21 cellular contexts compared by ENCODE assay signal in genomic region chr1:154720328-154721301, GRCh38.
DNase-seq lines count a peak whose midpoint lies in the region; ATAC-seq, FAIRE-seq and TF ChIP-seq lines count a peak whose summit lies in the region.
"Had no signal": no experiment of that assay in that cellular context is flagged by ENCODE, and none has a peak within 500 bp of the region (broad histone marks: within the 10 kb centered on the region; RNA-seq: fewer than 3 reads in every experiment).

No MANE protein-coding gene starts in this region.

- no peaks in the 10 kb centered on the region for H3K36me3 ChIP-seq in A673 (ENCODE audit: insufficient read depth, low read length, poor library complexity, severe bottlenecking)
- no peaks in the 10 kb centered on the region for H3K36me3 ChIP-seq in CD4-positive, CD25-positive, alpha-beta regulatory T cell (ENCODE audit: control insufficient read depth, insufficient read depth, low read length)
- H3K36me3 ChIP-seq in GM12878 (ENCODE audit: control insufficient read depth in 2 of 2, insufficient read depth in 2 of 2, low read length in 1 of 2), result peaks cover 0 to 3% of the 10 kb centered on the region in 2 experiments; a peak in 1 of 4 replicates
- H3K36me3 ChIP-seq: MG63 had no signal

- in situ Hi-C loops in GM12878 (cut with MboI), result no loop called here

- intact Hi-C loops in A673 (cut with micrococcal nuclease; ENCODE audit: unreplicated experiment) (no loop called here), GM12878 (cut with micrococcal nuclease; ENCODE audit: unreplicated experiment) (no loop called here)

- DNase-seq in A673 (ENCODE audit: low spot score) (peak; percentile 11), NOMO-1 treated with dmso at 0.1 percent for 144 hours (lab: John Stamatoyannopoulos, UW; ENCODE audit: unreplicated experiment) (peak; percentile 62), GM12878 (ENCODE audit: low read depth, low spot score) (no peak), anterior cingulate cortex (lab: John Stamatoyannopoulos, UW) (no peak), ecto neural progenitor cell (ENCODE audit: low spot score) (no peak)
- no peak for DNase-seq in CD4-positive, CD25-positive, alpha-beta regulatory T cell
- DNase-seq: activated CD4-positive, alpha-beta T cell treated with anti-CD3 and anti-CD28 coated beads, Interleukin-2, amount 50 U/mL, for 4 hours; activated T-cell treated with anti-CD3 and anti-CD28 coated beads, Interleukin-2, amount 50 U/mL, for 24 hours; hippocampal formation; MG63; mucosa of descending colon; NCI-H2029 treated with DMSO at 0.1 percent for 48 hours; NCI-H526; occipital lobe; stimulated activated CD4-positive, alpha-beta T cell treated with anti-CD3 and anti-CD28 coated beads, Interleukin-4, amount 100 ng/mL, for 4 hours; T-helper 9 cell; testis had no signal

- RAD21 ChIA-PET in GM12878 (lab: Charles Lee; ENCODE audit: unreplicated experiment), result interaction anchor here (0.5 to 1.6 kb wide), 3 partner anchors 154 to 239 kb away, joined by 3 to 4 read pairs (median 4); no protein-coding TSS in a partner anchor

- H3K27ac Mint-ChIP-seq in CD4-positive, CD25-positive, alpha-beta regulatory T cell, result peak overlapping the region in 2 of 3 donors; percentile 18 to 27
- H3K27ac Mint-ChIP-seq in activated T-helper 17 cell treated with anti-CD3 and anti-CD28 coated beads, Interleukin-2, amount 50 U/mL, for 72 hours, result no peak overlapping the region
- H3K27ac Mint-ChIP-seq: activated T-cell treated with anti-CD3 and anti-CD28 coated beads, Interleukin-2, amount 50 U/mL, for 24 hours had no signal

- BruUV-seq in A673 (replicated peaks; lab: Mats Ljungman, UMichigan) (no TSS peak), GM12878 (replicated peaks; lab: Mats Ljungman, UMichigan) (no TSS peak)

- H3K36me3 Mint-ChIP-seq in CD4-positive, CD25-positive, alpha-beta regulatory T cell, result no peaks in the 10 kb centered on the region
- H3K36me3 Mint-ChIP-seq in activated T-helper 17 cell treated with anti-CD3 and anti-CD28 coated beads, Interleukin-2, amount 50 U/mL, for 72 hours (ENCODE audit: low read depth), result no peaks in the 10 kb centered on the region

- 86% methylated on average over 16 of the region's 16 CpGs for WGBS in GM12878 (ENCODE audit: insufficient coverage, insufficient replicate concordance, low lambda C conversion rate, missing lambda C conversion rate)

- no peaks in the 10 kb centered on the region for H3K79me2 ChIP-seq in GM12878 (ENCODE audit: control insufficient read depth, insufficient read depth, low read length)

- no peak overlapping the region for H3K4me3 Mint-ChIP-seq in CD4-positive, CD25-positive, alpha-beta regulatory T cell
- H3K4me3 Mint-ChIP-seq in activated T-helper 17 cell treated with anti-CD3 and anti-CD28 coated beads, Interleukin-2, amount 50 U/mL, for 72 hours, result no peak overlapping the region
- H3K4me3 Mint-ChIP-seq: activated T-cell treated with anti-CD3 and anti-CD28 coated beads, Interleukin-2, amount 50 U/mL, for 24 hours; central memory CD8-positive, alpha-beta T cell had no signal

- TF ChIP-seq POLR2A in GM12878 (IDR thresholded peaks at IDR 0.05; ENCODE audit: low read depth, low read length), result no peak

- H3K4me2 ChIP-seq in GM12878 (ENCODE audit: control insufficient read depth, insufficient read depth), result no peak overlapping the region

- no peaks in the 10 kb centered on the region for H3K27me3 ChIP-seq in A673 (replicated peaks; ENCODE audit: insufficient read depth, low read depth, low read length, poor library complexity)
- H3K27me3 ChIP-seq in CD4-positive, CD25-positive, alpha-beta regulatory T cell (ENCODE audit: control insufficient read depth, insufficient read depth, low read length), result no peaks in the 10 kb centered on the region
- H3K27me3 ChIP-seq in GM12878 (replicated peaks in 1 of 2; ENCODE audit: control insufficient read depth in 2 of 2, insufficient read depth in 2 of 2, low read length in 1 of 2), result no peaks in the 10 kb centered on the region
- H3K27me3 ChIP-seq: MG63, testis had no signal

- H3K9me3 ChIP-seq in A673 (ENCODE audit: low read depth, low read length, poor library complexity, severe bottlenecking), result no peaks in the 10 kb centered on the region
- H3K9me3 ChIP-seq in CD4-positive, CD25-positive, alpha-beta regulatory T cell (ENCODE audit: control insufficient read depth in 2 of 2, low read length in 2 of 2), result no peaks in the 10 kb centered on the region
- no peaks in the 10 kb centered on the region for H3K9me3 ChIP-seq in GM12878 (replicated peaks; ENCODE audit: control insufficient read depth, insufficient read depth, low read length)
- H3K9me3 ChIP-seq: MG63, mucosa of descending colon, testis had no signal

- peaks cover 5% of the 10 kb centered on the region for H3K27me3 Mint-ChIP-seq in CD4-positive, CD25-positive, alpha-beta regulatory T cell
- H3K27me3 Mint-ChIP-seq in activated T-helper 17 cell treated with anti-CD3 and anti-CD28 coated beads, Interleukin-2, amount 50 U/mL, for 72 hours, result no peaks in the 10 kb centered on the region
- H3K27me3 Mint-ChIP-seq: activated T-cell treated with anti-CD3 and anti-CD28 coated beads, Interleukin-2, amount 50 U/mL, for 24 hours; central memory CD8-positive, alpha-beta T cell had no signal

- H4K20me1 ChIP-seq in GM12878 (ENCODE audit: control insufficient read depth, insufficient read depth), result no peaks in the 10 kb centered on the region

- no peaks in the 10 kb centered on the region for H3K9me3 Mint-ChIP-seq in CD4-positive, CD25-positive, alpha-beta regulatory T cell
- no peaks in the 10 kb centered on the region for H3K9me3 Mint-ChIP-seq in activated T-helper 17 cell treated with anti-CD3 and anti-CD28 coated beads, Interleukin-2, amount 50 U/mL, for 72 hours
- H3K9me3 Mint-ChIP-seq: activated T-cell treated with anti-CD3 and anti-CD28 coated beads, Interleukin-2, amount 50 U/mL, for 24 hours; central memory CD8-positive, alpha-beta T cell had no signal

- POLR2A ChIA-PET in A673 (lab: Charles Lee; ENCODE audit: low non-redundant PET) (no interaction called here), GM12878 (lab: Charles Lee) (no interaction called here)

- H3K4me1 ChIP-seq in A673 (ENCODE audit: insufficient read depth, low read length, poor library complexity, severe bottlenecking) (no peaks in the 10 kb centered on the region), GM12878 (ENCODE audit: control insufficient read depth, insufficient read depth, low read length) (peaks cover 3% of the 10 kb centered on the region; the same call in 1 of the 2 replicates)
- no peaks in the 10 kb centered on the region for H3K4me1 ChIP-seq in CD4-positive, CD25-positive, alpha-beta regulatory T cell (ENCODE audit: control insufficient read depth, insufficient read depth, low read length, poor library complexity, severe bottlenecking)
- H3K4me1 ChIP-seq: testis had no signal

- peaks cover 0 to 12% (median 6%) of the 10 kb centered on the region in 4 donors for H3K4me1 Mint-ChIP-seq in CD4-positive, CD25-positive, alpha-beta regulatory T cell
- H3K4me1 Mint-ChIP-seq in activated T-helper 17 cell treated with anti-CD3 and anti-CD28 coated beads, Interleukin-2, amount 50 U/mL, for 72 hours, result no peaks in the 10 kb centered on the region

- SMC1A ChIA-PET in GM12878 (lab: Charles Lee; ENCODE audit: uncharacterized antibody, unreplicated experiment), result interaction anchor here (1.0 kb wide), 1 partner anchor 16 kb away, joined by 3 read pairs; no protein-coding TSS in a partner anchor

- no peak for TF ChIP-seq CTCF in A673 (conservative IDR thresholded peaks at IDR 0.05; ENCODE audit: low read depth, low read length)
- TF ChIP-seq CTCF in GM12878 (IDR thresholded peaks at IDR 0.05 in 2 of 3, conservative IDR thresholded peaks at IDR 0.05 in 1 of 3; ENCODE audit: control insufficient read depth in 2 of 3, extremely low read depth in 1 of 3, insufficient read depth in 1 of 3, low read depth in 3 of 3, low read length in 3 of 3), result no peak

- FAIRE-seq in GM12878 (lab: Jason Lieb, UNC), result no peak
- FAIRE-seq: GM18507 had no signal

- TF ChIP-seq RAD21 in GM12878 (IDR thresholded peaks at IDR 0.05; ENCODE audit: insufficient read depth, low read depth, low read length), result no peak

- CTCF ChIA-PET in A673 (lab: Charles Lee), result no interaction called here
- CTCF ChIA-PET in GM12878 (lab: Yijun Ruan, JAX), result interaction anchor here (0.5 to 1.8 kb wide), 5 partner anchors 9 to 223 kb away, joined by 3 to 8 read pairs (median 3); no protein-coding TSS in a partner anchor

- H2AFZ ChIP-seq in GM12878 (ENCODE audit: control insufficient read depth, low read depth, low read length), result no peak overlapping the region

- ATAC-seq in CD4-positive, CD25-positive, alpha-beta regulatory T cell (ENCODE audit: low read depth in 2 of 2), result no peak
- ATAC-seq in GM12878 (peak; percentile 29; the same call in 2 of the 3 replicates), GM19035 (IDR thresholded peaks at IDR 0.05; ENCODE audit: unreplicated experiment) (no peak)
- no peak for ATAC-seq in activated T-helper 17 cell treated with anti-CD3 and anti-CD28 coated beads, Interleukin-2, amount 50 U/mL, for 72 hours (replicated peaks)
- ATAC-seq: mucosa of descending colon had no signal

- no peak overlapping the region for H3K4me3 ChIP-seq in A673 (ENCODE audit: low read depth, low read length, poor library complexity, severe bottlenecking)
- H3K4me3 ChIP-seq in CD4-positive, CD25-positive, alpha-beta regulatory T cell (ENCODE audit: low read depth, low read length), result no peak overlapping the region
- H3K4me3 ChIP-seq in GM12878, result no peak overlapping the region
- H3K4me3 ChIP-seq: MG63, mucosa of descending colon, testis had no signal

- H3K27ac ChIP-seq in A673 (ENCODE audit: low read depth, low read length, poor library complexity, severe bottlenecking), result no peak overlapping the region
- H3K27ac ChIP-seq in CD4-positive, CD25-positive, alpha-beta regulatory T cell (ENCODE audit: insufficient read depth, low read length, poor library complexity, severe bottlenecking), result no peak overlapping the region
- no peak overlapping the region for H3K27ac ChIP-seq in GM12878 (ENCODE audit: control insufficient read depth, insufficient read depth)
- H3K27ac ChIP-seq: testis had no signal

- no peak overlapping the region for H3K9ac ChIP-seq in GM12878 (ENCODE audit: control insufficient read depth, insufficient read depth, low read length)

- TF ChIP-seq EP300 in GM12878 (IDR thresholded peaks at IDR 0.05; ENCODE audit: borderline replicate concordance in 1 of 2, control insufficient read depth in 1 of 2, low read depth in 2 of 2, low read length in 2 of 2), result no peak

TF ChIP-seq in GM12878, 131 proteins besides CTCF, POLR2A, EP300 and RAD21:
- peak; percentile 18; the same call in 1 of the 2 replicates for TF ChIP-seq SPI1 (IDR thresholded peaks at IDR 0.05; ENCODE audit: borderline replicate concordance, insufficient read depth, low read depth, low read length)
- TF ChIP-seq IKZF2 (IDR thresholded peaks at IDR 0.05), result peak; percentile 25 to 45; a peak in 1 of 4 replicates
- no peak for TF ChIP-seq POU2F2 (IDR thresholded peaks at IDR 0.05; ENCODE audit: borderline replicate concordance, low read depth, low read length)
- no peak for TF ChIP-seq BMI1 (IDR thresholded peaks at IDR 0.05; ENCODE audit: borderline replicate concordance)
TF ChIP-seq in GM12878: peak in this region for 2.

Comparison
In these comparisons a context has a peak if more than half of its experiments do, and no peak if none do; other contexts are left out.
1. DNase-seq: peak in A673 (single experiment) and NOMO-1 treated with dmso at 0.1 percent for 144 hours (single experiment); none in CD4-positive, CD25-positive, alpha-beta regulatory T cell (0 of 3), GM12878 (single experiment), anterior cingulate cortex (0 of 58) and ecto neural progenitor cell (single experiment).